Comparison of ENCODE assay signal across 31 cellular contexts in genomic region chr21:37214952-37215351, GRCh38.
"Had no signal": no experiment of that assay in that cellular context is flagged by ENCODE, and none has a peak within 500 bp of the region (broad histone marks: within the 10 kb centered on the region; RNA-seq: fewer than 3 reads in every experiment).

No MANE protein-coding gene starts in this region.

- H3K4me3 Mint-ChIP-seq: activated CD4-positive, alpha-beta memory T cell treated with anti-CD3 and anti-CD28 coated beads, Interleukin-2, amount 10 ng/mL, durations not matched to agents 7 days and 5 days; activated CD4-positive, alpha-beta T cell treated with anti-CD3 and anti-CD28 coated beads, Interleukin-2, amount 10 ng/mL, durations not matched to agents 7 days and 5 days; activated naive CD4-positive, alpha-beta T cell treated with anti-CD3 and anti-CD28 coated beads, Interleukin-2, amount 10 ng/mL, durations not matched to agents 7 days and 5 days; activated naive CD8-positive, alpha-beta T cell treated with anti-CD3 and anti-CD28 coated beads, Interleukin-2, amount 10 ng/mL, durations not matched to agents 7 days and 5 days; activated T-cell treated with anti-CD3 and anti-CD28 coated beads, Interleukin-2, amount 50 U/mL, for 24 hours; activated T-cell treated with anti-CD3 and anti-CD28 coated beads, Interleukin-2, amount 50 U/mL, for 72 hours; brain; WTC11 had no signal

- H3K9me3 ChIP-seq: ascending aorta, breast epithelium, colonic mucosa, esophagus squamous epithelium, gastroesophageal sphincter had no signal

- H3K27me3 Mint-ChIP-seq: activated T-cell treated with anti-CD3 and anti-CD28 coated beads, Interleukin-2, amount 50 U/mL, for 24 hours had no signal

- H3K4me1 Mint-ChIP-seq: WTC11 had no signal

- H3K27me3 ChIP-seq: ascending aorta, breast epithelium, cardiac muscle cell, colonic mucosa, esophagus squamous epithelium, gastroesophageal sphincter had no signal

- H3K9me3 Mint-ChIP-seq: activated CD4-positive, alpha-beta memory T cell treated with anti-CD3 and anti-CD28 coated beads, Interleukin-2, amount 10 ng/mL, durations not matched to agents 7 days and 5 days had no signal

- DNase-seq: activated CD4-positive, alpha-beta memory T cell treated with anti-CD3 and anti-CD28 coated beads, Interleukin-2, amount 10 ng/mL, durations not matched to agents 7 days and 5 days; activated CD4-positive, alpha-beta T cell treated with anti-CD3 and anti-CD28 coated beads for 1 hour; activated CD4-positive, alpha-beta T cell treated with anti-CD3 and anti-CD28 coated beads for 4 hours; activated CD4-positive, alpha-beta T cell treated with anti-CD3 and anti-CD28 coated beads, Interleukin-2, amount 10 ng/mL, durations not matched to agents 7 days and 5 days; activated CD4-positive, alpha-beta T cell treated with anti-CD3 and anti-CD28 coated beads, Interleukin-2, amount 50 U/mL, for 4 hours; activated CD8-positive, alpha-beta memory T cell treated with anti-CD3 and anti-CD28 coated beads, Interleukin-2, amount 50 U/mL, for 48 hours; activated gamma-delta T cell; activated naive CD4-positive, alpha-beta T cell; activated naive CD4-positive, alpha-beta T cell treated with anti-CD3 and anti-CD28 coated beads, Interleukin-2, amount 10 ng/mL, durations not matched to agents 7 days and 5 days; activated naive CD8-positive, alpha-beta T cell treated with anti-CD3 and anti-CD28 coated beads, Interleukin-2, amount 10 ng/mL, durations not matched to agents 7 days and 5 days; activated T-cell treated with anti-CD3 and anti-CD28 coated beads for 4 hours; activated T-cell treated with anti-CD3 and anti-CD28 coated beads, Interleukin-2, amount 50 U/mL, for 24 hours; activated T-cell treated with anti-CD3 and anti-CD28 coated beads, Interleukin-2, amount 50 U/mL, for 72 hours; central memory CD4-positive, alpha-beta T cell; cerebellar nuclear complex; colonic mucosa; effector CD8-positive, alpha-beta T cell; esophagus squamous epithelium; foreskin melanocyte; T-helper 2 cell had no signal

- H3K36me3 ChIP-seq: ascending aorta, breast epithelium, cardiac muscle cell, colonic mucosa, esophagus squamous epithelium, gastroesophageal sphincter had no signal

- H3K4me1 ChIP-seq: breast epithelium, colonic mucosa had no signal

- H3K27ac ChIP-seq: ascending aorta, breast epithelium, cardiac muscle cell, colonic mucosa, epithelial cell of prostate, esophagus squamous epithelium, gastroesophageal sphincter, VCaP had no signal

- FAIRE-seq: endometrium, TTC549 had no signal

- H3K4me3 ChIP-seq: ascending aorta, breast epithelium, cardiac muscle cell, colonic mucosa, esophagus squamous epithelium, gastroesophageal sphincter had no signal

- H3K27ac Mint-ChIP-seq: activated CD4-positive, alpha-beta memory T cell treated with anti-CD3 and anti-CD28 coated beads, Interleukin-2, amount 10 ng/mL, durations not matched to agents 7 days and 5 days; activated CD4-positive, alpha-beta T cell treated with anti-CD3 and anti-CD28 coated beads, Interleukin-2, amount 10 ng/mL, durations not matched to agents 7 days and 5 days; activated naive CD4-positive, alpha-beta T cell treated with anti-CD3 and anti-CD28 coated beads, Interleukin-2, amount 10 ng/mL, durations not matched to agents 7 days and 5 days; activated naive CD4-positive, alpha-beta T cell treated with anti-CD3 and anti-CD28 coated beads, Interleukin-2, amount 50 U/mL, for 72 hours; activated naive CD8-positive, alpha-beta T cell treated with anti-CD3 and anti-CD28 coated beads, Interleukin-2, amount 10 ng/mL, durations not matched to agents 7 days and 5 days; activated T-cell treated with anti-CD3 and anti-CD28 coated beads, Interleukin-2, amount 50 U/mL, for 24 hours; activated T-cell treated with anti-CD3 and anti-CD28 coated beads, Interleukin-2, amount 50 U/mL, for 72 hours; brain; WTC11 had no signal

- H3K36me3 Mint-ChIP-seq: activated naive CD4-positive, alpha-beta T cell treated with anti-CD3 and anti-CD28 coated beads, Interleukin-2, amount 10 ng/mL, durations not matched to agents 7 days and 5 days had no signal

- ATAC-seq: activated naive CD4-positive, alpha-beta T cell treated with anti-CD3 and anti-CD28 coated beads, Interleukin-2, amount 50 U/mL, for 72 hours; activated T-cell treated with anti-CD3 and anti-CD28 coated beads, Interleukin-2, amount 50 U/mL, for 72 hours; gastroesophageal sphincter; WTC11 had no signal
